Comparison of ENCODE assay signal across 8 cellular contexts in genomic region chr4:2364654-2365053, GRCh38. TPM values are rescaled to one million over a fixed set of nuclear protein-coding genes. Genes with fewer than 3 reads are reported as not detected.
DNase-seq lines count a peak whose midpoint lies in the region; ATAC-seq and TF ChIP-seq lines count a peak whose summit lies in the region.

No MANE protein-coding gene starts in this region.

- ATAC-seq in upper lobe of left lung (ENCODE audit: low FRiP score in 2 of 2) (peak; percentile 37 to 92), GM19328 (IDR thresholded peaks at IDR 0.05; ENCODE audit: unreplicated experiment) (no peak)

- TF ChIP-seq CTCF in upper lobe of left lung (IDR thresholded peaks at IDR 0.05): no peak

- WGBS in upper lobe of left lung, 2 donors: 0 to 21% methylated on average over 10 to 15 of the region's 47 CpGs

- H3K4me1 ChIP-seq in upper lobe of left lung: peaks cover 4 to 19% (median 14%) of the 10 kb centered on the region in 4 donors

- H3K27ac ChIP-seq in upper lobe of left lung: no peak overlapping the region

- H3K4me3 ChIP-seq in upper lobe of left lung (peak overlapping the region; percentile 25 to 54 (median 48)), H7 (ENCODE audit: insufficient read depth, low read depth, low read length) (no peak overlapping the region)

- peaks cover 0 to 6% (median 5%) of the 10 kb centered on the region in 4 donors for H3K9me3 ChIP-seq in upper lobe of left lung

- H3K36me3 ChIP-seq in upper lobe of left lung (no peaks in the 10 kb centered on the region), H7 (replicated peaks; ENCODE audit: control insufficient read depth, insufficient read depth, low read length) (no peaks in the 10 kb centered on the region)

- TF ChIP-seq EP300 in upper lobe of left lung (IDR thresholded peaks at IDR 0.05): no peak

- TF ChIP-seq POLR2A in erythroblast (IDR thresholded peaks at IDR 0.05; ENCODE audit: low read length) (peak; percentile 30), upper lobe of left lung (IDR thresholded peaks at IDR 0.05) (no peak)

- H3K27me3 ChIP-seq in upper lobe of left lung (no peaks in the 10 kb centered on the region), H7 (ENCODE audit: control insufficient read depth, insufficient read depth, low read length) (no peaks in the 10 kb centered on the region)

- peak; percentile 78 for DNase-seq in EH (ENCODE audit: low read depth)
- DNase-seq in activated CD8-positive, alpha-beta memory T cell treated with anti-CD3 and anti-CD28 coated beads for 48 hours (ENCODE audit: low read depth in 2 of 3, low spot score in 2 of 3): peak in 2 of 3 experiments; percentile 25 to 31
- peak; percentile 49 to 57 for DNase-seq in erythroblast (lab: John Stamatoyannopoulos, UW)
- DNase-seq in renal cortical epithelial cell (ENCODE audit: low read depth): peak; percentile 4
- DNase-seq in upper lobe of left lung: peak in 1 of 2 donors; percentile 92
- DNase-seq in H7: no peak
- DNase-seq in putamen (ENCODE audit: low spot score): no peak

RNA-seq across cellular contexts. Expression of gene ZFYVE28, which starts 53.8 kb away (rescaled TPM):
- 3.0 and 9.2 TPM in 2 replicates for total RNA-seq in renal cortical epithelial cell
- total RNA-seq in upper lobe of left lung: 10 to 100 TPM; 10.8 to 51.3 (median 15.2) TPM
- total RNA-seq in H7 (2014; rRNA removed; shearing (Covaris generic)): 2.1 and 5.7 TPM in 2 replicates

RNA-seq across cellular contexts. Expression of gene CFAP99, which starts 54.1 kb away (rescaled TPM):
- total RNA-seq in renal cortical epithelial cell (0.30 TPM in 1 of 2 replicates, not detected in the other), upper lobe of left lung (10 to 100 TPM in 3 of 6 donors, 1 to 10 TPM in 2, under 1 TPM in 1; 0.57 to 24.7 (median 9.3) TPM)
- not detected in 2 replicates for total RNA-seq in H7 (2014; rRNA removed; shearing (Covaris generic))

Comparison
In these comparisons a context has a peak if more than half of its experiments do, and no peak if none do; other contexts are left out.
1. DNase-seq: peak in EH (single experiment), activated CD8-positive, alpha-beta memory T cell treated with anti-CD3 and anti-CD28 coated beads for 48 hours (2 of 3), erythroblast (2 of 2) and renal cortical epithelial cell (single experiment); none in H7 (single experiment) and putamen (single experiment).